Comparison of ENCODE assay signal across 9 cellular contexts in the genomic region with DNA sequence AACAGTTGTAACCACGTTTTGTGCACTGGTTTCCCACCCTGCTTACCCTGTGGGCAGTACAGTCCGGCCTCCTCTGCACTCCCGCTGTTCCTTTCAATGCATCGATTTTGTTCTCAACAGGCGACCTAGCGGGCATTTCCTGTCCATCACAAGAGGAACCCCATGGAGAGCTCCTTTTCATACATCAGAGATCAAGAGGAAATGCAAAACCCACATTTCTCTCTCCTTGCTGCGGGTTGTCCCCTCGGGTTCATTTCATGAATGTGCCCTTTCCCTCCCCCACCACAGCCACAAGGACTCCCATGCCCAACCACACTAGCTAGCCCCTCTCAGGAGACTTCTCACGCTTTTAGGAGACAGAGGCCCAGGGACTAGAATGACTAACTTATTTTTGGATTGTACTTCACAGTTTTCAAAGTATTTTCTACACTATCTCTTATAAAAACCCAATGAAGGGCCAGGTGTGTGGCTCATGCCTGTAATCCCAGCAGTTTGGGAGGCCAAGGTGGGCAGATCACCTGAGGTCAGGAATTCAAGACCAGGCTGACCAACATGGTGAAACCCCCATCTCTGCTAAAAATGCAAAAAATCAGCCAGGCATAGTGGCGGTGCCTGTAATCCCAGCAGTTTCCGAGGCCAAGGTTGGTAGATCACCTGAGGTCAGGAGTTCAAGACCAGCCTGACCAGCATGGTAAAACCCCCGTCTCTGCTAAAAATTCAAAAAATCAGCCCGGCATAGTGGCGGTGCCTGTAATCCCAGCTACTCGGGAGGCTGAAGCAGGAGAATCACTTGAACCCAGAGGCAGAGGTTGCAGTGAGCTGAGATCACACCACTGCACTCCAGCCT. TPM values are rescaled to one million over a fixed set of nuclear protein-coding genes. Genes with fewer than 3 reads are reported as not detected.
DNase-seq lines count a peak whose midpoint lies in the region; ATAC-seq lines count a peak whose summit lies in the region.
"Had no signal": no experiment of that assay in that cellular context is flagged by ENCODE, and none has a peak within 500 bp of the region (broad histone marks: within the 10 kb centered on the region; RNA-seq: fewer than 3 reads in every experiment).

No MANE protein-coding gene starts in this region.

- intact Hi-C loops in sciatic nerve (cut with DNase I): no loop called here

- peak; percentile 53 for ATAC-seq in GM18861 (IDR thresholded peaks at IDR 0.05; ENCODE audit: unreplicated experiment)
- peak; percentile 80 for ATAC-seq in HG02610 (IDR thresholded peaks at IDR 0.05; ENCODE audit: unreplicated experiment)
- ATAC-seq in sciatic nerve: no peak

- DNase-seq in NCI-H510A treated with DMSO at 0.1 percent for 48 hours (lab: John Stamatoyannopoulos, UW) (peak; percentile 30), left kidney (ENCODE audit: low read depth, low spot score) (peak; percentile 79), NCI-H2196 (lab: John Stamatoyannopoulos, UW; ENCODE audit: unreplicated experiment) (no peak), NCI-H1105 (lab: John Stamatoyannopoulos, UW) (no peak), sciatic nerve (ENCODE audit: low spot score) (no peak), LoVo (ENCODE audit: low spot score) (no peak)
- DNase-seq: IMR-90 had no signal

RNA-seq across cellular contexts. Expression of a gene that starts 18.4 kb away (rescaled TPM):
- total RNA-seq in sciatic nerve: 1.2 TPM
- total RNA-seq: IMR-90 had no signal

RNA-seq across cellular contexts. Expression of a gene that starts 20.6 kb away (rescaled TPM):
- total RNA-seq in sciatic nerve: 1.1 TPM

RNA-seq across cellular contexts. Expression of a gene that starts 35.4 kb away (rescaled TPM):
- total RNA-seq in sciatic nerve: 324 TPM

RNA-seq across cellular contexts. Expression of a gene that starts 54.2 kb away (rescaled TPM):
- 136 TPM for total RNA-seq in sciatic nerve

Comparison
In these comparisons a context has a peak if more than half of its experiments do, and no peak if none do; other contexts are left out.
1. DNase-seq: peak in NCI-H510A treated with DMSO at 0.1 percent for 48 hours (single experiment) and left kidney (single experiment); none in NCI-H2196 (single experiment), NCI-H1105 (single experiment), sciatic nerve (single experiment) and LoVo (single experiment).